ENCODE assay signal across 14 cellular contexts in the genomic region with DNA sequence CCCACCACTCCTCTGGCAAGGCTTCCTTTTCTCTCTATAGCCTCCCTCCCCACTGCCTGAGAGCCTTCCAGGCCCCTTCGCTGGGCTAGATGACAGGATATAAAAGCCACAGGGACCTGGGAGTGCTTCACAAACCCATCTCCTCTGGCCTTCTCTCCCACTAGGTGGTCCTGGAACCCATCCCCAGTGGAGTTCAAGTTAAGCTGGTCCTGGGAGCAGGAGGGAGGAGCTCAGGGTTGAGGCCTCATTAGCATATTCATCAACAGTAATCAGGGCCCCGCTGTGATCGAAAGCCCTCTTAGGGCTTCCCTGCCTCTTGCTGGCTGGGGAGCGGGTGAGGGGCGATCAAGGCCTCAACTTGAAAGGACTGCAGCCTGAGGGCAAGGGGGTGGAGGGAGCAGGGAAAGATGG.
"Had no signal": no experiment of that assay in that cellular context is flagged by ENCODE, and none has a peak within 500 bp of the region (broad histone marks: within the 10 kb centered on the region; RNA-seq: fewer than 3 reads in every experiment).

No MANE protein-coding gene starts in this region.

- H3K9me3 Mint-ChIP-seq: activated naive CD4-positive, alpha-beta T cell treated with anti-CD3 and anti-CD28 coated beads for 36 hours; natural killer cell had no signal

- H3K27me3 ChIP-seq: upper lobe of left lung had no signal

- DNase-seq: activated CD4-positive, alpha-beta T cell treated with anti-CD3 and anti-CD28 coated beads for 1 hour; activated CD4-positive, alpha-beta T cell treated with anti-CD3 and anti-CD28 coated beads, Interleukin-2, amount 50 U/mL, for 48 hours; activated naive CD4-positive, alpha-beta T cell treated with anti-CD3 and anti-CD28 coated beads for 36 hours; effector CD4-positive, alpha-beta T cell; gastrocnemius medialis; mucosa of descending colon; natural killer cell; spleen; stimulated activated naive CD4-positive, alpha-beta T cell; T-helper 9 cell had no signal

- H3K4me1 Mint-ChIP-seq: natural killer cell had no signal

- H3K9me3 ChIP-seq: gastrocnemius medialis, mucosa of descending colon, prostate gland, spleen, upper lobe of left lung had no signal

- H3K36me3 ChIP-seq: cardiac muscle cell, gastrocnemius medialis, prostate gland, spleen, upper lobe of left lung had no signal

- H3K27ac Mint-ChIP-seq: activated naive CD4-positive, alpha-beta T cell treated with anti-CD3 and anti-CD28 coated beads for 36 hours; natural killer cell had no signal

- H3K4me3 ChIP-seq: cardiac muscle cell, gastrocnemius medialis, mucosa of descending colon, prostate gland, spleen, upper lobe of left lung had no signal

- H3K27ac ChIP-seq: cardiac muscle cell, gastrocnemius medialis, prostate gland, spleen, upper lobe of left lung had no signal

- H3K4me1 ChIP-seq: gastrocnemius medialis, prostate gland, spleen, upper lobe of left lung had no signal

- ATAC-seq: gastrocnemius medialis, mucosa of descending colon, natural killer cell, sciatic nerve had no signal

- H3K36me3 Mint-ChIP-seq: natural killer cell had no signal

- H3K4me3 Mint-ChIP-seq: activated naive CD4-positive, alpha-beta T cell treated with anti-CD3 and anti-CD28 coated beads for 36 hours; natural killer cell had no signal
